In the genomic region with DNA sequence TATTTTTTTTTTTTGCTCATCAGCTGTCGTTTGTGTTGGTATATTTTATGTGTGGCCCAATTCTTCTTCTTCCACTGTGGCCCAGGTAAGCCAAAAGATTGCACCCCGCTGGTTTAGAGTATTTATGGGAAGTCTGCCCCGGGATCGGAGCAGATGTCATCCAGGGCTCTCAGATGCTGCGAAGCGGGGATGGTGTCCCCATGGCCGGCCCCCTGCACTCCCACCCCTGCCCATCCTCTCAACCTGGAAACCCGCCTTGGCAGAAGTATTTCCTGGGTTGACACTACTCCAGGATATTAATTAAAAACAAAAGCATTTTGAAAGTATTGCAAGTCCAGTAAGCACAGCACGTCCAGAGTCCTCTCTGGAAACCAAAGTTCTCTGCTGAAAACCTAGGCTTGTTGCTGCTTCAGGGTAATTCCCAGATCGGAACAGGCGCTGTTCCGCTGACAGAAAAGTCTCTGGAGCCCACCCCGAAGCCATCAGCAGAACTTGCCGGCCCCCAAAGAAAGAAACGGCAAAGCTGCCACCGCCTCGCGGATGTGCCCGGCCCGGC, we compare ENCODE assay signal across 9 cellular contexts. TPM values are rescaled to one million over a fixed set of nuclear protein-coding genes. Genes with fewer than 3 reads are reported as not detected.
DNase-seq lines count a peak whose midpoint lies in the region; ATAC-seq, FAIRE-seq and TF ChIP-seq lines count a peak whose summit lies in the region.
"Had no signal": no experiment of that assay in that cellular context is flagged by ENCODE, and none has a peak within 500 bp of the region (broad histone marks: within the 10 kb centered on the region; RNA-seq: fewer than 3 reads in every experiment).

No MANE protein-coding gene starts in this region.

- H3K27me3 ChIP-seq in GM12878 (replicated peaks in 1 of 2; ENCODE audit: control insufficient read depth in 2 of 2, insufficient read depth in 2 of 2, low read length in 1 of 2) (peaks cover 13 to 26% of the 10 kb centered on the region in 2 experiments), suprapubic skin (peaks cover 16% of the 10 kb centered on the region)

- peaks cover 2% of the 10 kb centered on the region for H3K4me1 Mint-ChIP-seq in activated CD4-positive, alpha-beta T cell treated with anti-CD3 and anti-CD28 coated beads, Interleukin-2, amount 10 ng/mL, durations not matched to agents 7 days and 5 days

- in situ Hi-C loops in GM12878 (cut with MboI), result no loop called here

- H3K79me2 ChIP-seq in GM12878 (ENCODE audit: control insufficient read depth, insufficient read depth, low read length), result no peaks in the 10 kb centered on the region

- H3K27me3 Mint-ChIP-seq in activated CD4-positive, alpha-beta T cell treated with anti-CD3 and anti-CD28 coated beads, Interleukin-2, amount 10 ng/mL, durations not matched to agents 7 days and 5 days, result peaks cover 63% of the 10 kb centered on the region

- H3K9me3 Mint-ChIP-seq in activated CD4-positive, alpha-beta T cell treated with anti-CD3 and anti-CD28 coated beads, Interleukin-2, amount 10 ng/mL, durations not matched to agents 7 days and 5 days, result no peaks in the 10 kb centered on the region

- ATAC-seq in GM12878, result no peak
- ATAC-seq in HG03108 (IDR thresholded peaks at IDR 0.05; ENCODE audit: unreplicated experiment), result no peak

- no peaks in the 10 kb centered on the region for H3K4me1 ChIP-seq in GM12878 (ENCODE audit: control insufficient read depth, insufficient read depth, low read length)
- H3K4me1 ChIP-seq in suprapubic skin, result peaks cover 14% of the 10 kb centered on the region

- H3K4me3 Mint-ChIP-seq in activated CD4-positive, alpha-beta T cell treated with anti-CD3 and anti-CD28 coated beads, Interleukin-2, amount 10 ng/mL, durations not matched to agents 7 days and 5 days, result peak overlapping the region; percentile 29

- 0 out of 2 replicates have a peak overlapping the region, but pooled peaks have one; percentile 17 for H3K4me2 ChIP-seq in GM12878 (ENCODE audit: control insufficient read depth, insufficient read depth)

- BruUV-seq in GM12878 (replicated peaks; lab: Mats Ljungman, UMichigan), result no TSS peak

- H4K20me1 ChIP-seq in GM12878 (ENCODE audit: control insufficient read depth, insufficient read depth), result no peaks in the 10 kb centered on the region

- TF ChIP-seq CTCF in GM12878 (IDR thresholded peaks at IDR 0.05 in 2 of 3, conservative IDR thresholded peaks at IDR 0.05 in 1 of 3; ENCODE audit: control insufficient read depth in 2 of 3, extremely low read depth in 1 of 3, insufficient read depth in 1 of 3, low read depth in 3 of 3, low read length in 3 of 3) (no peak), suprapubic skin (IDR thresholded peaks at IDR 0.05) (no peak)

- H3K36me3 Mint-ChIP-seq in activated CD4-positive, alpha-beta T cell treated with anti-CD3 and anti-CD28 coated beads, Interleukin-2, amount 10 ng/mL, durations not matched to agents 7 days and 5 days (ENCODE audit: low read depth), result no peaks in the 10 kb centered on the region

- no peak for DNase-seq in activated CD4-positive, alpha-beta T cell treated with anti-CD3 and anti-CD28 coated beads, Interleukin-2, amount 10 ng/mL, durations not matched to agents 7 days and 5 days
- DNase-seq in activated CD4-positive, alpha-beta T cell treated with anti-CD3 and anti-CD28 coated beads for 4 hours, result no peak
- DNase-seq in GM12878 (ENCODE audit: low read depth, low spot score) (no peak), left kidney (ENCODE audit: low read depth, low spot score) (peak; percentile 31), suprapubic skin (ENCODE audit: low spot score in 2 of 2) (no peak), D341Med (ENCODE audit: low spot score) (no peak), DMS 273 (lab: John Stamatoyannopoulos, UW; ENCODE audit: unreplicated experiment) (no peak)

- no peak overlapping the region for H3K27ac ChIP-seq in GM12878 (ENCODE audit: control insufficient read depth, insufficient read depth)
- H3K27ac ChIP-seq in suprapubic skin, result no peak overlapping the region

- 43% methylated on average over 20 of the region's 20 CpGs for WGBS in GM12878 (ENCODE audit: insufficient coverage, insufficient replicate concordance, low lambda C conversion rate, missing lambda C conversion rate)
- WGBS in suprapubic skin, result 28% methylated on average over 12 of the region's 20 CpGs

- no peak for TF ChIP-seq POLR2A in GM12878 (IDR thresholded peaks at IDR 0.05; ENCODE audit: low read depth, low read length)
- no peak for TF ChIP-seq POLR2A in suprapubic skin (IDR thresholded peaks at IDR 0.05)

- no peak overlapping the region for H3K27ac Mint-ChIP-seq in activated CD4-positive, alpha-beta T cell treated with anti-CD3 and anti-CD28 coated beads, Interleukin-2, amount 10 ng/mL, durations not matched to agents 7 days and 5 days

- FAIRE-seq in GM12878 (lab: Jason Lieb, UNC), result no peak
- FAIRE-seq: GM19239 had no signal

- no peak for TF ChIP-seq RAD21 in GM12878 (IDR thresholded peaks at IDR 0.05; ENCODE audit: insufficient read depth, low read depth, low read length)

- H3K4me3 ChIP-seq in GM12878 (no peak overlapping the region), suprapubic skin (peak overlapping the region; percentile 55)

- SMC1A ChIA-PET in GM12878 (lab: Charles Lee; ENCODE audit: uncharacterized antibody, unreplicated experiment), result no interaction called here

- TF ChIP-seq EP300 in GM12878 (IDR thresholded peaks at IDR 0.05; ENCODE audit: borderline replicate concordance in 1 of 2, control insufficient read depth in 1 of 2, low read depth in 2 of 2, low read length in 2 of 2) (no peak), suprapubic skin (IDR thresholded peaks at IDR 0.05) (no peak)

- no peak overlapping the region for H3K9ac ChIP-seq in GM12878 (ENCODE audit: control insufficient read depth, insufficient read depth, low read length)

- CTCF ChIA-PET in activated CD4-positive, alpha-beta T cell treated with anti-CD3 and anti-CD28 coated beads, Interleukin-2, amount 10 ng/mL, durations not matched to agents 7 days and 5 days (lab: Charles Lee), result interaction anchor here (1.5 kb wide), 1 partner anchor 47 kb away, joined by 4 read pairs; no protein-coding TSS in a partner anchor
- CTCF ChIA-PET in GM12878 (lab: Yijun Ruan, JAX), result interaction anchor here (0.8 to 1.7 kb wide), 3 partner anchors 22 to 75 kb away, joined by 3 to 6 read pairs (median 3); no protein-coding TSS in a partner anchor

- intact Hi-C loops in GM12878 (cut with micrococcal nuclease; ENCODE audit: unreplicated experiment), result loop anchor here (10.0 kb wide), 1 partner anchor 76 kb away; no protein-coding TSS in a partner anchor

- no peak overlapping the region for H2AFZ ChIP-seq in GM12878 (ENCODE audit: control insufficient read depth, low read depth, low read length)

- H3K36me3 ChIP-seq in GM12878 (ENCODE audit: control insufficient read depth in 2 of 2, insufficient read depth in 2 of 2, low read length in 1 of 2) (no peaks in the 10 kb centered on the region), suprapubic skin (no peaks in the 10 kb centered on the region)

- POLR2A ChIA-PET in activated CD4-positive, alpha-beta T cell treated with anti-CD3 and anti-CD28 coated beads, Interleukin-2, amount 10 ng/mL, durations not matched to agents 7 days and 5 days (lab: Charles Lee), result interaction anchor here (0.6 kb wide), 1 partner anchor 1926 kb away, joined by 3 read pairs; no protein-coding TSS in a partner anchor
- POLR2A ChIA-PET in GM12878 (lab: Charles Lee), result no interaction called here

- RAD21 ChIA-PET in GM12878 (lab: Charles Lee; ENCODE audit: unreplicated experiment), result interaction anchor here (1.1 to 1.4 kb wide), 2 partner anchors 47 to 75 kb away, joined by 3 to 4 read pairs; no protein-coding TSS in a partner anchor

- H3K9me3 ChIP-seq in GM12878 (replicated peaks; ENCODE audit: control insufficient read depth, insufficient read depth, low read length), result no peaks in the 10 kb centered on the region
- H3K9me3 ChIP-seq in suprapubic skin, result no peaks in the 10 kb centered on the region

TF ChIP-seq in GM12878, 131 proteins besides CTCF, POLR2A, EP300 and RAD21:
- TF ChIP-seq EZH2 (IDR thresholded peaks at IDR 0.05; ENCODE audit: borderline replicate concordance, control insufficient read depth, low read depth, low read length) (0 out of 2 replicates have a peak, but pooled peaks have one; percentile 16), RCOR1 (conservative IDR thresholded peaks at IDR 0.05; ENCODE audit: low read depth, low read length) (no peak), TCF12 (IDR thresholded peaks at IDR 0.05; ENCODE audit: low read depth, low read length) (no peak), PAX5 (IDR thresholded peaks at IDR 0.05; ENCODE audit: borderline replicate concordance, low read depth, low read length) (no peak)

RNA-seq across cellular contexts. Expression of a gene that starts 0.8 kb away (rescaled TPM):
- under 1 TPM; 0.35 to 0.55 TPM for total RNA-seq in activated CD4-positive, alpha-beta T cell treated with anti-CD3 and anti-CD28 coated beads, Interleukin-2, amount 10 ng/mL, durations not matched to agents 7 days and 5 days
- total RNA-seq in GM12878 (2013; cell fraction: nucleolus; rRNA removed), result 5.6 and 6.9 TPM in 2 replicates
- total RNA-seq in GM12878 (2014; rRNA removed), result 0.27 and 0.56 TPM in 2 replicates
- total RNA-seq in GM12878 (2014; rRNA removed; fragmentation: Illumina TruSeq; extraction: Trizol), result 0.23 and 0.27 TPM in 2 replicates
- 0.24 and 0.31 TPM in 2 replicates for total RNA-seq in GM12878 (2021)
- 0.10 TPM for polyA plus RNA-seq in GM12878 (2011; ENCODE audit: low read depth)
- 0.31 and 0.52 TPM in 2 replicates for polyA plus RNA-seq in GM12878 (2011; rRNA removed)
- polyA plus RNA-seq in GM12878 (2011; cell fraction: cytosol; rRNA removed), result 0.10 and 0.15 TPM in 2 replicates
- 1.3 and 1.9 TPM in 2 replicates for polyA plus RNA-seq in GM12878 (2011; cell fraction: nucleus; rRNA removed)
- 0.18 and 0.25 TPM in 2 replicates for polyA plus RNA-seq in GM12878 (2012)
- polyA plus RNA-seq in GM12878 (2014; fragmentation: Illumina TruSeq; extraction: Trizol), result 0.06 and 0.12 TPM in 2 replicates
- under 1 TPM in 1 of 2 experiments, not detected in 1; 0.35 TPM for polyA plus RNA-seq in GM12878 (2014; fragmentation: Nextera tagmentation; extraction: Ambion mirVana)
- 0.10 and 0.18 TPM in 2 replicates for polyA plus RNA-seq in GM12878 (2014; rRNA removed)
- under 1 TPM in 1 of 2 experiments, not detected in 1; 0.54 TPM for polyA plus RNA-seq in GM12878 (2016; fragmentation: Nextera tagmentation; extraction: Ambion mirVana)
- polyA minus RNA-seq in GM12878 (2011; rRNA and poly(A)+ RNA removed), result 1.4 and 2.7 TPM in 2 replicates
- polyA minus RNA-seq in GM12878 (2011; cell fraction: cytosol; rRNA and poly(A)+ RNA removed), result not detected in 2 replicates
- polyA minus RNA-seq in GM12878 (2011; cell fraction: nucleus; rRNA and poly(A)+ RNA removed), result 0.97 and 1.6 TPM in 2 replicates
- 10 to 100 TPM in 3 of 4 donors, 1 to 10 TPM in 1; 3.8 to 36.0 (median 24.1) TPM for total RNA-seq in suprapubic skin
